1 cellular context compared by ENCODE assay signal in genomic region chrX:9619581-9619980, GRCh38.
TF ChIP-seq lines count a peak whose summit lies in the region.

No MANE protein-coding gene starts in this region.

TF ChIP-seq in GM23338, 12 proteins besides CTCF, POLR2A, EP300 and RAD21 (continued from another document):
- TF ChIP-seq, protein P1, sequence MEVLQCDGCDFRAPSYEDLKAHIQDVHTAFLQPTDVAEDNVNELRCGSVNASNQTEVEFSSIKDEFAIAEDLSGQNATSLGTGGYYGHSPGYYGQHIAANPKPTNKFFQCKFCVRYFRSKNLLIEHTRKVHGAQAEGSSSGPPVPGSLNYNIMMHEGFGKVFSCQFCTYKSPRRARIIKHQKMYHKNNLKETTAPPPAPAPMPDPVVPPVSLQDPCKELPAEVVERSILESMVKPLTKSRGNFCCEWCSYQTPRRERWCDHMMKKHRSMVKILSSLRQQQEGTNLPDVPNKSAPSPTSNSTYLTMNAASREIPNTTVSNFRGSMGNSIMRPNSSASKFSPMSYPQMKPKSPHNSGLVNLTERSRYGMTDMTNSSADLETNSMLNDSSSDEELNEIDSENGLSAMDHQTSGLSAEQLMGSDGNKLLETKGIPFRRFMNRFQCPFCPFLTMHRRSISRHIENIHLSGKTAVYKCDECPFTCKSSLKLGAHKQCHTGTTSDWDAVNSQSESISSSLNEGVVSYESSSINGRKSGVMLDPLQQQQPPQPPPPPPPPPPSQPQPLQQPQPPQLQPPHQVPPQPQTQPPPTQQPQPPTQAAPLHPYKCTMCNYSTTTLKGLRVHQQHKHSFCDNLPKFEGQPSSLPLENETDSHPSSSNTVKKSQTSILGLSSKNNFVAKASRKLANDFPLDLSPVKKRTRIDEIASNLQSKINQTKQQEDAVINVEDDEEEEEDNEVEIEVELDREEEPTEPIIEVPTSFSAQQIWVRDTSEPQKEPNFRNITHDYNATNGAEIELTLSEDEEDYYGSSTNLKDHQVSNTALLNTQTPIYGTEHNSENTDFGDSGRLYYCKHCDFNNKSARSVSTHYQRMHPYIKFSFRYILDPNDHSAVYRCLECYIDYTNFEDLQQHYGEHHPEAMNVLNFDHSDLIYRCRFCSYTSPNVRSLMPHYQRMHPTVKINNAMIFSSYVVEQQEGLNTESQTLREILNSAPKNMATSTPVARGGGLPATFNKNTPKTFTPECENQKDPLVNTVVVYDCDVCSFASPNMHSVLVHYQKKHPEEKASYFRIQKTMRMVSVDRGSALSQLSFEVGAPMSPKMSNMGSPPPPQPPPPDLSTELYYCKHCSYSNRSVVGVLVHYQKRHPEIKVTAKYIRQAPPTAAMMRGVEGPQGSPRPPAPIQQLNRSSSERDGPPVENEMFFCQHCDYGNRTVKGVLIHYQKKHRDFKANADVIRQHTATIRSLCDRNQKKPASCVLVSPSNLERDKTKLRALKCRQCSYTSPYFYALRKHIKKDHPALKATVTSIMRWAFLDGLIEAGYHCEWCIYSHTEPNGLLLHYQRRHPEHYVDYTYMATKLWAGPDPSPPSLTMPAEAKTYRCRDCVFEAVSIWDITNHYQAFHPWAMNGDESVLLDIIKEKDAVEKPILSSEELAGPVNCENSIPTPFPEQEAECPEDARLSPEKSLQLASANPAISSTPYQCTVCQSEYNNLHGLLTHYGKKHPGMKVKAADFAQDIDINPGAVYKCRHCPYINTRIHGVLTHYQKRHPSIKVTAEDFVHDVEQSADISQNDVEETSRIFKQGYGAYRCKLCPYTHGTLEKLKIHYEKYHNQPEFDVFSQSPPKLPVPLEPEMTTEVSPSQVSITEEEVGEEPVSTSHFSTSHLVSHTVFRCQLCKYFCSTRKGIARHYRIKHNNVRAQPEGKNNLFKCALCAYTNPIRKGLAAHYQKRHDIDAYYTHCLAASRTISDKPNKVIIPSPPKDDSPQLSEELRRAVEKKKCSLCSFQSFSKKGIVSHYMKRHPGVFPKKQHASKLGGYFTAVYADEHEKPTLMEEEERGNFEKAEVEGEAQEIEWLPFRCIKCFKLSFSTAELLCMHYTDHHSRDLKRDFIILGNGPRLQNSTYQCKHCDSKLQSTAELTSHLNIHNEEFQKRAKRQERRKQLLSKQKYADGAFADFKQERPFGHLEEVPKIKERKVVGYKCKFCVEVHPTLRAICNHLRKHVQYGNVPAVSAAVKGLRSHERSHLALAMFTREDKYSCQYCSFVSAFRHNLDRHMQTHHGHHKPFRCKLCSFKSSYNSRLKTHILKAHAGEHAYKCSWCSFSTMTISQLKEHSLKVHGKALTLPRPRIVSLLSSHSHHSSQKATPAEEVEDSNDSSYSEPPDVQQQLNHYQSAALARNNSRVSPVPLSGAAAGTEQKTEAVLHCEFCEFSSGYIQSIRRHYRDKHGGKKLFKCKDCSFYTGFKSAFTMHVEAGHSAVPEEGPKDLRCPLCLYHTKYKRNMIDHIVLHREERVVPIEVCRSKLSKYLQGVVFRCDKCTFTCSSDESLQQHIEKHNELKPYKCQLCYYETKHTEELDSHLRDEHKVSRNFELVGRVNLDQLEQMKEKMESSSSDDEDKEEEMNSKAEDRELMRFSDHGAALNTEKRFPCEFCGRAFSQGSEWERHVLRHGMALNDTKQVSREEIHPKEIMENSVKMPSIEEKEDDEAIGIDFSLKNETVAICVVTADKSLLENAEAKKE (CRISPR knock-in tag; IDR thresholded peaks at IDR 0.05): no peak
- TF ChIP-seq ETS1 (IDR thresholded peaks at IDR 0.05) (no peak), EZH2 (IDR thresholded peaks at IDR 0.05; ENCODE audit: low read depth, unreplicated experiment) (no peak), ZNF331 (CRISPR knock-in tag; IDR thresholded peaks at IDR 0.05; ENCODE audit: low read depth) (no peak), ZNF114 (CRISPR knock-in tag; IDR thresholded peaks at IDR 0.05) (no peak), CREB1 (CRISPR knock-in tag; IDR thresholded peaks at IDR 0.05; ENCODE audit: low read depth) (no peak), STAT1 (IDR thresholded peaks at IDR 0.05; ENCODE audit: unreplicated experiment) (no peak), JUNB (IDR thresholded peaks at IDR 0.05; ENCODE audit: unreplicated experiment) (no peak), EZH2phosphoT487 (IDR thresholded peaks at IDR 0.05; ENCODE audit: unreplicated experiment) (no peak), POLR2AphosphoS5 (IDR thresholded peaks at IDR 0.05; ENCODE audit: low read depth) (no peak)
- TF ChIP-seq, protein P2, sequence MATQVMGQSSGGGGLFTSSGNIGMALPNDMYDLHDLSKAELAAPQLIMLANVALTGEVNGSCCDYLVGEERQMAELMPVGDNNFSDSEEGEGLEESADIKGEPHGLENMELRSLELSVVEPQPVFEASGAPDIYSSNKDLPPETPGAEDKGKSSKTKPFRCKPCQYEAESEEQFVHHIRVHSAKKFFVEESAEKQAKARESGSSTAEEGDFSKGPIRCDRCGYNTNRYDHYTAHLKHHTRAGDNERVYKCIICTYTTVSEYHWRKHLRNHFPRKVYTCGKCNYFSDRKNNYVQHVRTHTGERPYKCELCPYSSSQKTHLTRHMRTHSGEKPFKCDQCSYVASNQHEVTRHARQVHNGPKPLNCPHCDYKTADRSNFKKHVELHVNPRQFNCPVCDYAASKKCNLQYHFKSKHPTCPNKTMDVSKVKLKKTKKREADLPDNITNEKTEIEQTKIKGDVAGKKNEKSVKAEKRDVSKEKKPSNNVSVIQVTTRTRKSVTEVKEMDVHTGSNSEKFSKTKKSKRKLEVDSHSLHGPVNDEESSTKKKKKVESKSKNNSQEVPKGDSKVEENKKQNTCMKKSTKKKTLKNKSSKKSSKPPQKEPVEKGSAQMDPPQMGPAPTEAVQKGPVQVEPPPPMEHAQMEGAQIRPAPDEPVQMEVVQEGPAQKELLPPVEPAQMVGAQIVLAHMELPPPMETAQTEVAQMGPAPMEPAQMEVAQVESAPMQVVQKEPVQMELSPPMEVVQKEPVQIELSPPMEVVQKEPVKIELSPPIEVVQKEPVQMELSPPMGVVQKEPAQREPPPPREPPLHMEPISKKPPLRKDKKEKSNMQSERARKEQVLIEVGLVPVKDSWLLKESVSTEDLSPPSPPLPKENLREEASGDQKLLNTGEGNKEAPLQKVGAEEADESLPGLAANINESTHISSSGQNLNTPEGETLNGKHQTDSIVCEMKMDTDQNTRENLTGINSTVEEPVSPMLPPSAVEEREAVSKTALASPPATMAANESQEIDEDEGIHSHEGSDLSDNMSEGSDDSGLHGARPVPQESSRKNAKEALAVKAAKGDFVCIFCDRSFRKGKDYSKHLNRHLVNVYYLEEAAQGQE (IDR thresholded peaks at IDR 0.05; ENCODE audit: unreplicated experiment): no peak
TF ChIP-seq in GM23338: peak in this region for 0.
